ENCODE assay signal across 1 cellular context in genomic region chr7:92831716-92832622, GRCh38.
TF ChIP-seq lines count a peak whose summit lies in the region.

No MANE protein-coding gene starts in this region.

TF ChIP-seq in HepG2, 621 proteins besides CTCF, POLR2A, EP300 and RAD21 (continued from another document and continues in another):
- TF ChIP-seq ZMAT5 (CRISPR knock-in tag; IDR thresholded peaks at IDR 0.05; ENCODE audit: borderline replicate concordance, low read depth) (no peak), ZNF260 (CRISPR knock-in tag; IDR thresholded peaks at IDR 0.05; ENCODE audit: borderline replicate concordance, low read depth) (no peak), REST (IDR thresholded peaks at IDR 0.05; ENCODE audit: borderline replicate concordance in 1 of 2, low read depth in 1 of 2, low read length in 2 of 2) (no peak), ZKSCAN8 (CRISPR knock-in tag; IDR thresholded peaks at IDR 0.05; ENCODE audit: borderline replicate concordance) (peak; percentile 46; the same call in 1 of the 2 replicates), NCOA5 (CRISPR knock-in tag; IDR thresholded peaks at IDR 0.05) (no peak), CBFB (CRISPR knock-in tag; IDR thresholded peaks at IDR 0.05) (no peak), IRF9 (CRISPR knock-in tag; IDR thresholded peaks at IDR 0.05; ENCODE audit: borderline replicate concordance) (no peak), CREM (IDR thresholded peaks at IDR 0.05) (peak; percentile 41; the same call in 1 of the 2 replicates), CREM (CRISPR knock-in tag; IDR thresholded peaks at IDR 0.05) (no peak), ZNF609 (CRISPR knock-in tag; IDR thresholded peaks at IDR 0.05; ENCODE audit: borderline replicate concordance) (no peak), ZNF546 (CRISPR knock-in tag; conservative IDR thresholded peaks at IDR 0.05) (no peak), ARID5B (CRISPR knock-in tag; IDR thresholded peaks at IDR 0.05) (peak; percentile 59), KMT2B (CRISPR knock-in tag; IDR thresholded peaks at IDR 0.05) (no peak; the same call in 1 of the 2 replicates), SRSF9 (IDR thresholded peaks at IDR 0.05; ENCODE audit: borderline replicate concordance, insufficient read depth, low read depth, low read length, poor library complexity, severe bottlenecking) (no peak), ZNF33A (CRISPR knock-in tag; IDR thresholded peaks at IDR 0.05; ENCODE audit: borderline replicate concordance) (no peak), JARID2 (CRISPR knock-in tag; IDR thresholded peaks at IDR 0.05; ENCODE audit: insufficient replicate concordance) (no peak), ETV5 (CRISPR knock-in tag; IDR thresholded peaks at IDR 0.05; ENCODE audit: borderline replicate concordance) (no peak), ZNF383 (CRISPR knock-in tag; IDR thresholded peaks at IDR 0.05; ENCODE audit: borderline replicate concordance) (no peak), ZNF652 (CRISPR knock-in tag; IDR thresholded peaks at IDR 0.05; ENCODE audit: borderline replicate concordance, low read depth) (peak; percentile 78), ZNF430 (CRISPR knock-in tag; IDR thresholded peaks at IDR 0.05) (no peak), SMAD1 (CRISPR knock-in tag; IDR thresholded peaks at IDR 0.05; ENCODE audit: borderline replicate concordance, low read depth) (no peak), ZNF24 (IDR thresholded peaks at IDR 0.05) (peak; percentile 73), NR2F1 (CRISPR knock-in tag; IDR thresholded peaks at IDR 0.05) (peak in 1 of 2 experiments; percentile 59; a peak in 2 of 4 replicates), ISL2 (CRISPR knock-in tag; IDR thresholded peaks at IDR 0.05) (no peak), ZNF646 (CRISPR knock-in tag; IDR thresholded peaks at IDR 0.05) (no peak), ZNF75D (CRISPR knock-in tag; IDR thresholded peaks at IDR 0.05; ENCODE audit: borderline replicate concordance) (no peak), PHF5A (CRISPR knock-in tag; IDR thresholded peaks at IDR 0.05; ENCODE audit: low read depth, unreplicated experiment) (no peak), ZFP36 (IDR thresholded peaks at IDR 0.05; ENCODE audit: borderline replicate concordance, low read depth, low read length, partially characterized antibody) (no peak), POGK (CRISPR knock-in tag; conservative IDR thresholded peaks at IDR 0.05) (0 out of 2 replicates have a peak, but pooled peaks have one; percentile 3), CENPT (CRISPR knock-in tag; IDR thresholded peaks at IDR 0.05; ENCODE audit: low read depth) (no peak)
- TF ChIP-seq, protein P1, sequence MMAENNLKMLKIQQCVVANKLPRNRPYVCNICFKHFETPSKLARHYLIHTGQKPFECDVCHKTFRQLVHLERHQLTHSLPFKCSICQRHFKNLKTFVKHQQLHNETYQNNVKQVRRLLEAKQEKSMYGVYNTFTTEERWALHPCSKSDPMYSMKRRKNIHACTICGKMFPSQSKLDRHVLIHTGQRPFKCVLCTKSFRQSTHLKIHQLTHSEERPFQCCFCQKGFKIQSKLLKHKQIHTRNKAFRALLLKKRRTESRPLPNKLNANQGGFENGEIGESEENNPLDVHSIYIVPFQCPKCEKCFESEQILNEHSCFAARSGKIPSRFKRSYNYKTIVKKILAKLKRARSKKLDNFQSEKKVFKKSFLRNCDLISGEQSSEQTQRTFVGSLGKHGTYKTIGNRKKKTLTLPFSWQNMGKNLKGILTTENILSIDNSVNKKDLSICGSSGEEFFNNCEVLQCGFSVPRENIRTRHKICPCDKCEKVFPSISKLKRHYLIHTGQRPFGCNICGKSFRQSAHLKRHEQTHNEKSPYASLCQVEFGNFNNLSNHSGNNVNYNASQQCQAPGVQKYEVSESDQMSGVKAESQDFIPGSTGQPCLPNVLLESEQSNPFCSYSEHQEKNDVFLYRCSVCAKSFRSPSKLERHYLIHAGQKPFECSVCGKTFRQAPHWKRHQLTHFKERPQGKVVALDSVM (CRISPR knock-in tag; IDR thresholded peaks at IDR 0.05) = no peak
